ENCODE assay signal across 1 cellular context in the genomic region with DNA sequence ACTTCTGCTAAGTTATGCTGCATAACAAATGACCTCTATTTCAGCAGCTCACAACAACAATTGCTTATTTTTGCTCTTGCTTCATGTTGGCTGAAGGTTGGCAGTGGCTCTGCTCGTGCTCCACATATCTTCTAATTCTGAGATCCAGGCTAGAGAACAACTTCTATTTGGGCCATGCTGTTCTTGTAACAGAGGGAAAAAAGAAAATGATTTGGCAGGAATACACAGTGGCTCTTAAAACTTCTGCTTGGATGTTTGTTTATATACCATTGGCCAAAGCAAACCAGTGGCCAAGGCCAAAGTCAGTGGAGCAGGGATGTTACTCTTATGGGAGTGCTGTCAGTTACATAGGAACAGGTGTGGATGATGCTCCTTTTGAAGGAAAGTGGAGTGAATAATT.
TF ChIP-seq lines count a peak whose summit lies in the region.

No MANE protein-coding gene starts in this region.

TF ChIP-seq in HepG2, 621 proteins besides CTCF, POLR2A, EP300 and RAD21:
- peak; percentile 85 for TF ChIP-seq ZNF317 (CRISPR knock-in tag; IDR thresholded peaks at IDR 0.05)
- no peak for TF ChIP-seq MTF2 (CRISPR knock-in tag; IDR thresholded peaks at IDR 0.05; ENCODE audit: borderline replicate concordance)
